ENCODE assay signal across 26 cellular contexts in the genomic region with DNA sequence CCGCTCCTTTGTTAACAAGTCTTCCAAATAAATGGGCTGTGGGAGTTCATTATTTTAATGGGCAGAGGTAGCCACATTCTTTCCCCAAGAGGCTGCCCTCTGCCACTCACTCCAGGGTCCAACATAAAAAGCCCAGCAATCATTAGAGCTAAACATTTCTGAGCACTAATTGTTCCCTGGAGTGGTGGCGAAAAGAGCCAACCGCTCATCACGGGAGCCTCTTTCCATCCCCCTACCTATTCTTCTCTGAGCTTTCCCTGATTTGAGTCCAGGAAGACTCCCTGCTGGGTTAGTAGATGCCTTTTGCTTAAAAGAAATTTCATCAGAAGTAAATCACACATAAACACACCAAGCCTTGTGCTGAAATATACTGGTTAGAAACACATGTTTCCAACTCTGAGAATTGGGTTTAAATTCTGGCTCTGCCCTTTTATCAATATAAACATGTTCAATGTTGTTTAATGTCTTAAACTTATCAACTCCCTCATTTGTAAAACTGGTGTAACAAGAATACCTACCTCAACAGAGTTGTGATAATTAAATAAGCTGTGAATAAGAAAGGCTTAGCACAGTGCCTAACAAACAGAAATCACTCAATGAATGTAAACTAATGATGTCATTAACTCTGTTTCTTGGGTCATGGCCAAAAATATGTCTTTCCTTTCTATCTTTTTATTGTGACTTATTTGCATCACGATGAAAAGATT. TPM values are rescaled to one million over a fixed set of nuclear protein-coding genes. Genes with fewer than 3 reads are reported as not detected.
DNase-seq lines count a peak whose midpoint lies in the region; ATAC-seq and TF ChIP-seq lines count a peak whose summit lies in the region.
"Had no signal": no experiment of that assay in that cellular context is flagged by ENCODE, and none has a peak within 500 bp of the region (broad histone marks: within the 10 kb centered on the region; RNA-seq: fewer than 3 reads in every experiment).

A gene with protein sequence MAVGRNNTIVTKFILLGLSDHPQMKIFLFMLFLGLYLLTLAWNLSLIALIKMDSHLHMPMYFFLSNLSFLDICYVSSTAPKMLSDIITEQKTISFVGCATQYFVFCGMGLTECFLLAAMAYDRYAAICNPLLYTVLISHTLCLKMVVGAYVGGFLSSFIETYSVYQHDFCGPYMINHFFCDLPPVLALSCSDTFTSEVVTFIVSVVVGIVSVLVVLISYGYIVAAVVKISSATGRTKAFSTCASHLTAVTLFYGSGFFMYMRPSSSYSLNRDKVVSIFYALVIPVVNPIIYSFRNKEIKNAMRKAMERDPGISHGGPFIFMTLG (minus strand): TSS at position 53 of the 707 bp plus-strand sequence. CDS start 3,460 bp downstream, outside the sequence.

- H3K36me3 Mint-ChIP-seq in glutamatergic neuron (ENCODE audit: unreplicated experiment) = no peaks in the 10 kb centered on the region
- H3K36me3 Mint-ChIP-seq: activated naive CD4-positive, alpha-beta T cell treated with anti-CD3 and anti-CD28 coated beads, Interleukin-2, amount 50 U/mL, for 72 hours had no signal

- H3K36me3 ChIP-seq in NT2/D1 (ENCODE audit: insufficient read depth, insufficient read length, low read length) (no peaks in the 10 kb centered on the region), osteoblast (ENCODE audit: insufficient read depth, low read length) (no peaks in the 10 kb centered on the region)
- H3K36me3 ChIP-seq: BLaER1 treated with 17β-estradiol and CSF1 and Interleukin-3, amounts not matched to agents 10 nM and 100 nM; WERI-Rb-1 had no signal

- intact Hi-C loops in lower leg skin (cut with DNase I; ENCODE audit: low total_unique reads) = no loop called here

- ATAC-seq in SK-N-SH treated with all-trans-retinoic acid at 6 μM for 48 hours = no peak
- no peak for ATAC-seq in HG02852 (IDR thresholded peaks at IDR 0.05; ENCODE audit: unreplicated experiment)
- ATAC-seq: activated CD8-positive, alpha-beta T cell treated with anti-CD3 and anti-CD28 coated beads for 36 hours; activated naive CD4-positive, alpha-beta T cell treated with anti-CD3 and anti-CD28 coated beads, Interleukin-2, amount 50 U/mL, for 72 hours; body of pancreas; esophagus mucosa; T-helper 17 cell had no signal

- H3K27ac Mint-ChIP-seq in glutamatergic neuron (ENCODE audit: unreplicated experiment) = peak within 1 kb of the TSS; percentile 85
- H3K27ac Mint-ChIP-seq: activated CD8-positive, alpha-beta T cell treated with anti-CD3 and anti-CD28 coated beads for 36 hours; activated naive CD4-positive, alpha-beta T cell treated with anti-CD3 and anti-CD28 coated beads, Interleukin-2, amount 50 U/mL, for 72 hours; dendritic cell treated with granulocyte-macrophage colony-stimulating factor and Interleukin-4, amounts not matched to agents 40 ng/mL and 50 ng/mL, for 4 days; nephron progenitor cell; T-helper 17 cell had no signal

- H2AFZ ChIP-seq in osteoblast (ENCODE audit: low read length) = no peak within 1 kb of the TSS

- no peak within 1 kb of the TSS for H3K27ac ChIP-seq in osteoblast (ENCODE audit: low read depth, low read length)
- H3K27ac ChIP-seq: BLaER1 treated with 17β-estradiol and CSF1 and Interleukin-3, amounts not matched to agents 10 nM and 100 nM; body of pancreas; WERI-Rb-1 had no signal

- WGBS in lower leg skin, 2 donors = 68 to 82% methylated on average over 5 of the region's 5 CpGs

- H3K9me3 Mint-ChIP-seq in glutamatergic neuron (ENCODE audit: unreplicated experiment) = peaks cover 8% of the 10 kb centered on the region
- H3K9me3 Mint-ChIP-seq: activated CD8-positive, alpha-beta T cell treated with anti-CD3 and anti-CD28 coated beads for 36 hours; activated naive CD4-positive, alpha-beta T cell treated with anti-CD3 and anti-CD28 coated beads, Interleukin-2, amount 50 U/mL, for 72 hours; dendritic cell treated with granulocyte-macrophage colony-stimulating factor and Interleukin-4, amounts not matched to agents 40 ng/mL and 50 ng/mL, for 4 days; nephron progenitor cell had no signal

- H3K9me3 ChIP-seq in NT2/D1 (ENCODE audit: insufficient read depth, low read length) (no peaks in the 10 kb centered on the region), osteoblast (ENCODE audit: low read depth, low read length) (no peaks in the 10 kb centered on the region)
- H3K9me3 ChIP-seq: BLaER1 treated with 17β-estradiol and CSF1 and Interleukin-3, amounts not matched to agents 10 nM and 100 nM; body of pancreas had no signal

- H3K4me2 ChIP-seq in osteoblast (ENCODE audit: insufficient read depth, low read length) = no peak within 1 kb of the TSS
- H3K4me2 ChIP-seq: BLaER1 treated with 17β-estradiol and CSF1 and Interleukin-3, amounts not matched to agents 10 nM and 100 nM had no signal

- H3K27me3 ChIP-seq in NT2/D1 (ENCODE audit: insufficient read depth, insufficient read length) = no peaks in the 10 kb centered on the region
- H3K27me3 ChIP-seq in osteoblast (ENCODE audit: insufficient read depth, low read length) = no peaks in the 10 kb centered on the region
- H3K27me3 ChIP-seq: BLaER1 treated with 17β-estradiol and CSF1 and Interleukin-3, amounts not matched to agents 10 nM and 100 nM; body of pancreas had no signal

- no peaks in the 10 kb centered on the region for H4K20me1 ChIP-seq in osteoblast (ENCODE audit: insufficient read depth, low read length)
- H4K20me1 ChIP-seq: BLaER1 treated with 17β-estradiol and CSF1 and Interleukin-3, amounts not matched to agents 10 nM and 100 nM had no signal

- DNase-seq in NCI-H1105 treated with DMSO at 0.1 percent for 48 hours (lab: John Stamatoyannopoulos, UW) (peak; percentile 16), NCI-H1105 (lab: John Stamatoyannopoulos, UW) (no peak), NT2/D1 (ENCODE audit: low read depth, low spot score) (peak; percentile 78), glutamatergic neuron (peak; percentile 34), osteoblast (ENCODE audit: insufficient read length, low spot score, missing footprints) (peak; percentile 4), lower leg skin (ENCODE audit: low spot score in 2 of 2) (no peak)
- DNase-seq: activated CD8-positive, alpha-beta T cell treated with anti-CD3 and anti-CD28 coated beads for 36 hours; activated T-cell treated with anti-CD3 and anti-CD28 coated beads, Interleukin-2, amount 50 U/mL, for 48 hours; body of pancreas; kidney glomerular epithelial cell; midbrain; NCI-H187; NCI-H524 treated with DMSO at 0.1 percent for 48 hours; nephron progenitor cell; SIG-M5; T-helper 17 cell; WERI-Rb-1 had no signal

- H3K4me3 Mint-ChIP-seq in glutamatergic neuron (ENCODE audit: unreplicated experiment) = peak within 1 kb of the TSS; percentile 66
- H3K4me3 Mint-ChIP-seq: activated CD8-positive, alpha-beta T cell treated with anti-CD3 and anti-CD28 coated beads for 36 hours; dendritic cell treated with granulocyte-macrophage colony-stimulating factor and Interleukin-4, amounts not matched to agents 40 ng/mL and 50 ng/mL, for 4 days; nephron progenitor cell; T-helper 17 cell had no signal

- TF ChIP-seq POLR2A in lower leg skin (IDR thresholded peaks at IDR 0.05) = no peak

- peaks cover 18% of the 10 kb centered on the region for H3K4me1 Mint-ChIP-seq in glutamatergic neuron (ENCODE audit: low read depth, unreplicated experiment)

- no peak within 1 kb of the TSS for H3K9ac ChIP-seq in NT2/D1 (ENCODE audit: insufficient read length, low read depth)
- H3K9ac ChIP-seq: BLaER1 treated with 17β-estradiol and CSF1 and Interleukin-3, amounts not matched to agents 10 nM and 100 nM had no signal

- no peaks in the 10 kb centered on the region for H3K79me2 ChIP-seq in osteoblast (ENCODE audit: insufficient read depth, low read length)

- no peak for TF ChIP-seq CTCF in glutamatergic neuron (IDR thresholded peaks at IDR 0.05; ENCODE audit: partially characterized antibody, unreplicated experiment)
- no peak for TF ChIP-seq CTCF in osteoblast (IDR thresholded peaks at IDR 0.05; ENCODE audit: extremely low read depth, low read depth, low read length)
- no peak for TF ChIP-seq CTCF in lower leg skin (IDR thresholded peaks at IDR 0.05)

- no peaks in the 10 kb centered on the region for H3K27me3 Mint-ChIP-seq in glutamatergic neuron (ENCODE audit: unreplicated experiment)
- H3K27me3 Mint-ChIP-seq: dendritic cell treated with granulocyte-macrophage colony-stimulating factor and Interleukin-4, amounts not matched to agents 40 ng/mL and 50 ng/mL, for 4 days had no signal

- H3K4me1 ChIP-seq in NT2/D1 (ENCODE audit: insufficient read depth, insufficient read length) (no peaks in the 10 kb centered on the region), osteoblast (ENCODE audit: insufficient read depth, low read length) (no peaks in the 10 kb centered on the region)
- H3K4me1 ChIP-seq: body of pancreas had no signal

- no peak within 1 kb of the TSS for H3K4me3 ChIP-seq in NT2/D1 (ENCODE audit: insufficient read length, low read depth)
- H3K4me3 ChIP-seq in osteoblast (ENCODE audit: insufficient read depth, low read length) = no peak within 1 kb of the TSS
- H3K4me3 ChIP-seq in lower leg skin (ENCODE audit: low read depth, poor library complexity, severe bottlenecking) = no peak within 1 kb of the TSS
- H3K4me3 ChIP-seq: BLaER1 treated with 17β-estradiol and CSF1 and Interleukin-3, amounts not matched to agents 10 nM and 100 nM; body of pancreas had no signal

TF ChIP-seq in SK-N-SH treated with all-trans-retinoic acid at 6 μM for 48 hours, 23 proteins besides CTCF, POLR2A, EP300 and RAD21 (continues in another document):
- TF ChIP-seq, protein P1, sequence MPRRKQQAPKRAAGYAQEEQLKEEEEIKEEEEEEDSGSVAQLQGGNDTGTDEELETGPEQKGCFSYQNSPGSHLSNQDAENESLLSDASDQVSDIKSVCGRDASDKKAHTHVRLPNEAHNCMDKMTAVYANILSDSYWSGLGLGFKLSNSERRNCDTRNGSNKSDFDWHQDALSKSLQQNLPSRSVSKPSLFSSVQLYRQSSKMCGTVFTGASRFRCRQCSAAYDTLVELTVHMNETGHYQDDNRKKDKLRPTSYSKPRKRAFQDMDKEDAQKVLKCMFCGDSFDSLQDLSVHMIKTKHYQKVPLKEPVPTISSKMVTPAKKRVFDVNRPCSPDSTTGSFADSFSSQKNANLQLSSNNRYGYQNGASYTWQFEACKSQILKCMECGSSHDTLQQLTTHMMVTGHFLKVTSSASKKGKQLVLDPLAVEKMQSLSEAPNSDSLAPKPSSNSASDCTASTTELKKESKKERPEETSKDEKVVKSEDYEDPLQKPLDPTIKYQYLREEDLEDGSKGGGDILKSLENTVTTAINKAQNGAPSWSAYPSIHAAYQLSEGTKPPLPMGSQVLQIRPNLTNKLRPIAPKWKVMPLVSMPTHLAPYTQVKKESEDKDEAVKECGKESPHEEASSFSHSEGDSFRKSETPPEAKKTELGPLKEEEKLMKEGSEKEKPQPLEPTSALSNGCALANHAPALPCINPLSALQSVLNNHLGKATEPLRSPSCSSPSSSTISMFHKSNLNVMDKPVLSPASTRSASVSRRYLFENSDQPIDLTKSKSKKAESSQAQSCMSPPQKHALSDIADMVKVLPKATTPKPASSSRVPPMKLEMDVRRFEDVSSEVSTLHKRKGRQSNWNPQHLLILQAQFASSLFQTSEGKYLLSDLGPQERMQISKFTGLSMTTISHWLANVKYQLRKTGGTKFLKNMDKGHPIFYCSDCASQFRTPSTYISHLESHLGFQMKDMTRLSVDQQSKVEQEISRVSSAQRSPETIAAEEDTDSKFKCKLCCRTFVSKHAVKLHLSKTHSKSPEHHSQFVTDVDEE (CRISPR knock-in tag; IDR thresholded peaks at IDR 0.05) = no peak
- TF ChIP-seq TOX (CRISPR knock-in tag; IDR thresholded peaks at IDR 0.05; ENCODE audit: borderline replicate concordance) = no peak

RNA-seq across cellular contexts. Expression of the gene that starts here (rescaled TPM):
- not detected for total RNA-seq in glutamatergic neuron (ENCODE audit: unreplicated experiment)
- not detected in 2 replicates for total RNA-seq in osteoblast
- not detected for total RNA-seq in lower leg skin
- total RNA-seq: A172; activated CD8-positive, alpha-beta T cell treated with anti-CD3 and anti-CD28 coated beads for 36 hours; activated naive CD4-positive, alpha-beta T cell treated with anti-CD3 and anti-CD28 coated beads, Interleukin-2, amount 50 U/mL, for 72 hours; body of pancreas; esophagus mucosa; MCF 10A; T-helper 17 cell; temporal lobe had no signal

Comparison
In these comparisons a context has a peak if more than half of its experiments do, and no peak if none do; other contexts are left out.
1. DNase-seq: peak in NCI-H1105 treated with DMSO at 0.1 percent for 48 hours (single experiment) and NT2/D1 (single experiment); none in NCI-H1105 (single experiment) and lower leg skin (0 of 2).
2. Peak in DNase-seq in glutamatergic neuron; RNA of the gene not detected or under 1 TPM.
3. Peak in DNase-seq in osteoblast; RNA of the gene not detected or under 1 TPM.